In the genomic region with DNA sequence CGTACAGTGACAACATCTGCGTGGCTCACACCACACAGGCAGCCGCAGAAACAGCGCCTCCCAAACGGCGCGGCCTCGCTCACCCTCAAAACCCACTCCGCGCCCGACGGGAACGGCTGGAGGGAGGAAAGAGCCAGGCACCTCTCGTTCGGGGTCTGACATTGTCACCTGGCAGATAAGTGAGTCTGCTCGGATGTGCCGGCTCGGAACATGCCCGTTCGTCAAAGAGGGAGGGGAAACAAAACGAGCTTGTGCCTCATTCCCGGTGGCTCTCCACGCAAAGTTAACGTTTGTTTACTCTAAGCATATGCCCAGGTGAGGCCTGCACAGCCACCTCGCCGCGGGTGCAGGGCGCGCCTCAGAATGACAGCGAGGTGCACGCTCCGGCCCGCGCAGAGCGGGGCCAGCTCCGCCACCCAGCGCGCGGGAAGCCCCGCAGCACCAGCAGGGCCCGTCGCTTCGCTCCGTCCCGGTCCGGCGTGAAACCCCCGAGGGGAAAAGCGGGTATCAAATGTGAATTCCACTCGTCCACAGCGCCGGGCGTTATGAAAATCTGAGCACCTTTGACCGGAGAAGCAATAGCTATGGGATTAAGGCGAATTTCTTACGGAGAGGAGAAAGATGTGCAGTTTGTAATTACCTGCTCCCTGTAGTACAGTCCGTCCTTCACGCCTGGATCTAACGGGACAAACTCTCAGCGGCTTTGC, we compare ENCODE assay signal across 8 cellular contexts. TPM values are rescaled to one million over a fixed set of nuclear protein-coding genes. Genes with fewer than 3 reads are reported as not detected.
DNase-seq lines count a peak whose midpoint lies in the region; ATAC-seq and TF ChIP-seq lines count a peak whose summit lies in the region.

No MANE protein-coding gene starts in this region.

- H3K9me3 ChIP-seq in HAP-1 (no peaks in the 10 kb centered on the region), Peyer's patch (no peaks in the 10 kb centered on the region), heart right ventricle (no peaks in the 10 kb centered on the region), sigmoid colon (peaks cover 0 to 2% (median 0%) of the 10 kb centered on the region in 4 donors)

- TF ChIP-seq POLR2A in Peyer's patch (IDR thresholded peaks at IDR 0.05) (no peak), sigmoid colon (IDR thresholded peaks at IDR 0.05) (no peak)

- no peak for TF ChIP-seq EP300 in sigmoid colon (IDR thresholded peaks at IDR 0.05)

- DNase-seq in HAP-1 (ENCODE audit: low spot score in 2 of 2), result peak in 1 of 2 experiments; percentile 49
- no peak for DNase-seq in Peyer's patch
- DNase-seq in heart right ventricle, result no peak
- peak; percentile 61 for DNase-seq in sigmoid colon
- no peak for DNase-seq in AG08396 (ENCODE audit: low spot score)
- DNase-seq in putamen (ENCODE audit: low spot score), result no peak
- no peak for DNase-seq in amniotic stem cell (lab: John Stamatoyannopoulos, UW)

- H3K4me3 ChIP-seq in HAP-1 (peak overlapping the region; percentile 28), Peyer's patch (peak overlapping the region in 3 of 4 donors; percentile 12 to 30 (median 24)), heart right ventricle (peak overlapping the region in 9 of 10 donors; percentile 2 to 34 (median 27)), sigmoid colon (peak overlapping the region in 2 of 4 donors; percentile 14 to 19)

- H3K36me3 ChIP-seq in HAP-1 (replicated peaks), result no peaks in the 10 kb centered on the region
- H3K36me3 ChIP-seq in Peyer's patch, result no peaks in the 10 kb centered on the region
- no peaks in the 10 kb centered on the region for H3K36me3 ChIP-seq in heart right ventricle
- no peaks in the 10 kb centered on the region for H3K36me3 ChIP-seq in sigmoid colon

- H3K27ac ChIP-seq in Peyer's patch (no peak overlapping the region), heart right ventricle (no peak overlapping the region), sigmoid colon (no peak overlapping the region)

- ATAC-seq in heart right ventricle (peak in 2 of 8 donors; percentile 24), HG03196 (IDR thresholded peaks at IDR 0.05; ENCODE audit: unreplicated experiment) (no peak)

- TF ChIP-seq CTCF in Peyer's patch (IDR thresholded peaks at IDR 0.05) (no peak), heart right ventricle (IDR thresholded peaks at IDR 0.05) (no peak), sigmoid colon (IDR thresholded peaks at IDR 0.05) (no peak)

- intact Hi-C loops in heart right ventricle (cut with DNase I) (no loop called here), sigmoid colon (cut with DNase I) (no loop called here)

- WGBS in heart right ventricle, 2 donors, result 1% methylated on average over 60 of the region's 60 CpGs
- 1 to 3% methylated on average over 60 of the region's 60 CpGs for WGBS in sigmoid colon, 2 donors

- in situ Hi-C loops in HAP-1 (cut with MboI; ENCODE audit: low sequenced_read_pairs), result no loop called here

- H3K27me3 ChIP-seq in HAP-1 (ENCODE audit: low read depth) (no peaks in the 10 kb centered on the region), Peyer's patch (peaks cover 0 to 17% of the 10 kb centered on the region in 2 donors), heart right ventricle (peaks cover 15 to 98% (median 84%) of the 10 kb centered on the region in 7 donors), sigmoid colon (peaks cover 22 to 83% (median 70%) of the 10 kb centered on the region in 3 donors)

- H3K4me1 ChIP-seq in HAP-1 (peaks cover 12% of the 10 kb centered on the region), Peyer's patch (peaks cover 0 to 14% (median 8%) of the 10 kb centered on the region in 4 donors), heart right ventricle (peaks cover 0 to 15% (median 13%) of the 10 kb centered on the region in 9 donors), sigmoid colon (peaks cover 0 to 14% (median 13%) of the 10 kb centered on the region in 4 donors)

RNA-seq across cellular contexts. Expression of gene CNPY1, which starts 13.1 kb away (rescaled TPM):
- total RNA-seq in Peyer's patch, result under 1 TPM in 1 of 4 donors, not detected in 3; 0.40 TPM
- total RNA-seq in heart right ventricle, result not detected
- not detected for polyA plus RNA-seq in heart right ventricle
- not detected for total RNA-seq in sigmoid colon
- polyA plus RNA-seq in sigmoid colon, result not detected
